ENCODE assay signal across 15 cellular contexts in genomic region chrX:19852014-19853005, GRCh38. TPM values are rescaled to one million over a fixed set of nuclear protein-coding genes. Genes with fewer than 3 reads are reported as not detected.
DNase-seq lines count a peak whose midpoint lies in the region; ATAC-seq, FAIRE-seq and TF ChIP-seq lines count a peak whose summit lies in the region.
"Had no signal": no experiment of that assay in that cellular context is flagged by ENCODE, and none has a peak within 500 bp of the region (broad histone marks: within the 10 kb centered on the region; RNA-seq: fewer than 3 reads in every experiment).

No MANE protein-coding gene starts in this region.

- no peak for TF ChIP-seq CTCF in astrocyte of the cerebellum (IDR thresholded peaks at IDR 0.05; ENCODE audit: low read depth, low read length, missing control alignments)

- H3K4me3 ChIP-seq in astrocyte of the cerebellum (ENCODE audit: low read depth, low read length), result no peak overlapping the region

- peak; percentile 62 for ATAC-seq in Right ventricle myocardium inferior
- ATAC-seq in left ventricle myocardium superior, result peak; percentile 87
- no peak for ATAC-seq in HG02884 (IDR thresholded peaks at IDR 0.05; ENCODE audit: unreplicated experiment)
- ATAC-seq: activated CD8-positive, alpha-beta memory T cell treated with anti-CD3 and anti-CD28 coated beads, Interleukin-2, amount 10 ng/mL, durations not matched to agents 7 days and 5 days; stimulated activated naive CD8-positive, alpha-beta T cell treated with anti-CD3 and anti-CD28 coated beads, Interleukin-15, amount 100 ng/mL, for 72 hours had no signal

- DNase-seq in Right ventricle myocardium inferior (ENCODE audit: missing footprints) (no peak), cardiac septum (ENCODE audit: low spot score) (no peak), astrocyte of the cerebellum (ENCODE audit: low read depth) (peak; percentile 49), left ventricle myocardium superior (peak; percentile 46), urothelium cell line (ENCODE audit: low spot score) (peak; percentile 21), NCI-H146 treated with DMSO at 0.1 percent for 48 hours (lab: John Stamatoyannopoulos, UW; ENCODE audit: unreplicated experiment) (no peak)
- no peak for DNase-seq in activated CD4-positive, alpha-beta T cell treated with anti-CD3 and anti-CD28 coated beads, Interleukin-2, amount 50 U/mL, for 48 hours
- DNase-seq: 8988T; activated CD8-positive, alpha-beta memory T cell treated with anti-CD3 and anti-CD28 coated beads, Interleukin-2, amount 10 ng/mL, durations not matched to agents 7 days and 5 days; GDM1; kidney; NCI-H2081; stimulated activated CD4-positive, alpha-beta T cell treated with anti-CD3 and anti-CD28 coated beads, Interleukin-2, amount 100 ng/mL, for 48 hours; stimulated activated naive CD8-positive, alpha-beta T cell treated with anti-CD3 and anti-CD28 coated beads, Interleukin-15, amount 100 ng/mL, for 72 hours had no signal

- in situ Hi-C loops in astrocyte of the cerebellum (cut with HindIII; ENCODE audit: low sequenced_read_pairs), result no loop called here

- intact Hi-C loops in Right ventricle myocardium inferior (cut with DNase I) (no loop called here), cardiac septum (cut with DNase I) (no loop called here), left ventricle myocardium superior (cut with micrococcal nuclease) (no loop called here)

- FAIRE-seq in urothelium cell line (lab: Jason Lieb, UNC), result no peak
- FAIRE-seq: kidney had no signal

RNA-seq across cellular contexts. Expression of gene SH3KBP1, which starts 35.1 kb away (rescaled TPM):
- 58.6 TPM for total RNA-seq in Right ventricle myocardium inferior
- total RNA-seq in cardiac septum, result 13.3 TPM
- total RNA-seq in left ventricle myocardium superior, result 73.4 TPM

Comparison
In these comparisons a context has a peak if more than half of its experiments do, and no peak if none do; other contexts are left out.
1. DNase-seq: peak in astrocyte of the cerebellum (single experiment), left ventricle myocardium superior (single experiment) and urothelium cell line (single experiment); none in Right ventricle myocardium inferior (single experiment), cardiac septum (single experiment), activated CD4-positive, alpha-beta T cell treated with anti-CD3 and anti-CD28 coated beads, Interleukin-2, amount 50 U/mL, for 48 hours (0 of 2) and NCI-H146 treated with DMSO at 0.1 percent for 48 hours (single experiment).